ENCODE assay signal across 11 cellular contexts in the genomic region with DNA sequence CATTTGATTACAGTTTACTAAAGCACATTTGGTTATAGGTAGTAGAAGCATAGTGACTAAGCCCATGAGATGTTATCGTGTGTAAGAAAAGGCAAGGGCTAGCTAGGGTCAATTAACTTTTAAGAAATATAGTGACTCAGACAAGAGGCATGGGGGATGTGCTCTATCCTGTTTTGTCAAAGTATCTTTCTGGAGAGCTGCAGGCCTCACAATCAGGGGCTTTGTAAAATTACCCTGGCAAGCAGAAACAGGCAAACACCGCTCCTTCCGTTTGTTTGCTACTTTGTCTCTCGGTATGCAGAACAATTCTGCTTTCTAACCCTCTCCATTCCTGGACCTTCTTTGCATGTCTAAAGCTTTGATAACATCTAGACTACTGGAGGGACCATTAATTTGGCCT. TPM values are rescaled to one million over a fixed set of nuclear protein-coding genes. Genes with fewer than 3 reads are reported as not detected.
DNase-seq lines count a peak whose midpoint lies in the region; ATAC-seq, FAIRE-seq and TF ChIP-seq lines count a peak whose summit lies in the region.
"Had no signal": no experiment of that assay in that cellular context is flagged by ENCODE, and none has a peak within 500 bp of the region (broad histone marks: within the 10 kb centered on the region; RNA-seq: fewer than 3 reads in every experiment).

No MANE protein-coding gene starts in this region.

- no peak for TF ChIP-seq RAD21 in HepG2 (CRISPR knock-in tag; IDR thresholded peaks at IDR 0.05)

- H3K79me2 ChIP-seq in HepG2 (ENCODE audit: insufficient read depth, low read length): no peaks in the 10 kb centered on the region
- no peaks in the 10 kb centered on the region for H3K79me2 ChIP-seq in keratinocyte (ENCODE audit: control insufficient read depth, insufficient read depth, low read length)

- in situ Hi-C loops in HepG2 (cut with HindIII; ENCODE audit: extremely low pct_ligation_motif_present, low pct_unique_long_range_greater_than_20kb): no loop called here

- BruUV-seq in HepG2 (replicated peaks; lab: Mats Ljungman, UMichigan): no TSS peak

- H3K9me1 ChIP-seq in keratinocyte (ENCODE audit: control insufficient read depth, extremely low read depth, insufficient read depth, low read length): no peaks in the 10 kb centered on the region

- FAIRE-seq in HepG2 (lab: Jason Lieb, UNC) (peak; percentile 8), keratinocyte (lab: Jason Lieb, UNC) (peak; percentile 77), urothelium cell line (lab: Jason Lieb, UNC) (peak; percentile 23)
- FAIRE-seq: colon had no signal

- intact Hi-C loops in HepG2 (cut with micrococcal nuclease; ENCODE audit: unreplicated experiment) (no loop called here), right lobe of liver (cut with DNase I) (no loop called here), breast epithelium (cut with DNase I; ENCODE audit: low total_unique reads) (no loop called here)

- H3K27me3 ChIP-seq in HepG2 (ENCODE audit: control insufficient read depth in 1 of 2, insufficient read depth in 2 of 2, low read length in 2 of 2) (no peaks in the 10 kb centered on the region; a peak in 1 of 5 replicates), right lobe of liver (no peaks in the 10 kb centered on the region), breast epithelium (no peaks in the 10 kb centered on the region), keratinocyte (ENCODE audit: control insufficient read depth, extremely low read depth, insufficient read depth, low read length) (no peaks in the 10 kb centered on the region)

- no peaks in the 10 kb centered on the region for H3K36me3 ChIP-seq in HepG2 (replicated peaks in 1 of 2; ENCODE audit: control insufficient read depth in 1 of 2, insufficient read depth in 2 of 2, low read length in 2 of 2)
- H3K36me3 ChIP-seq in right lobe of liver: no peaks in the 10 kb centered on the region
- H3K36me3 ChIP-seq in breast epithelium: no peaks in the 10 kb centered on the region
- no peaks in the 10 kb centered on the region for H3K36me3 ChIP-seq in keratinocyte (ENCODE audit: control insufficient read depth in 2 of 2, extremely low read depth in 1 of 2, insufficient read depth in 2 of 2, low read length in 2 of 2)

- CTCF ChIA-PET in HepG2 (lab: Yijun Ruan, JAX; ENCODE audit: low intra/inter-chr PET ratio, low total read pairs): interaction anchor here (1.9 to 3.1 kb wide), 3 partner anchors 11 to 63 kb away, joined by 4 to 35 read pairs (median 32); no protein-coding TSS in a partner anchor

- H3K4me2 ChIP-seq in HepG2 (ENCODE audit: low read depth, low read length) (peak overlapping the region; percentile 93), keratinocyte (ENCODE audit: control insufficient read depth, extremely low read depth, insufficient read depth, low read depth, low read length) (peak overlapping the region; percentile 83)

- dilution Hi-C loops in keratinocyte (cut with MboI; ENCODE audit: extremely low pct_ligation_motif_present, low sequenced_read_pairs): no loop called here

- no peak for TF ChIP-seq EP300 in HepG2 (IDR thresholded peaks at IDR 0.05; ENCODE audit: low read depth in 2 of 2, low read length in 2 of 2)
- no peak for TF ChIP-seq EP300 in HepG2 (CRISPR knock-in tag; IDR thresholded peaks at IDR 0.05; ENCODE audit: borderline replicate concordance)

- DNase-seq in HepG2 (ENCODE audit: low spot score): peak; percentile 42
- no peak for DNase-seq in right lobe of liver
- peak in 1 of 2 donors; percentile 37 for DNase-seq in breast epithelium (ENCODE audit: low spot score in 2 of 2)
- DNase-seq in keratinocyte (ENCODE audit: low read depth, low spot score): peak; percentile 75
- DNase-seq in urothelium cell line (ENCODE audit: low spot score): peak; percentile 36
- no peak for DNase-seq in NCI-H1930 (lab: John Stamatoyannopoulos, UW)
- DNase-seq in activated CD4-positive, alpha-beta T cell treated with anti-CD3 and anti-CD28 coated beads, Interleukin-2, amount 50 U/mL, for 1 hour: no peak
- DNase-seq: DND-41 had no signal

- H3K9ac ChIP-seq in HepG2 (ENCODE audit: insufficient read depth, low read depth, low read length) (no peak overlapping the region), keratinocyte (ENCODE audit: control insufficient read depth, extremely low read depth, insufficient read depth, low read length) (peak overlapping the region; percentile 26)

- peaks cover 39% of the 10 kb centered on the region for H3K4me1 ChIP-seq in HepG2 (ENCODE audit: insufficient read depth, low read length)
- H3K4me1 ChIP-seq in right lobe of liver: peaks cover 0 to 18% (median 1%) of the 10 kb centered on the region in 4 donors
- no peaks in the 10 kb centered on the region for H3K4me1 ChIP-seq in breast epithelium
- H3K4me1 ChIP-seq in keratinocyte (ENCODE audit: control insufficient read depth, extremely low read depth, insufficient read depth, low read length): peaks cover 33% of the 10 kb centered on the region

- H3K9me3 ChIP-seq in HepG2 (ENCODE audit: low read length) (no peaks in the 10 kb centered on the region), right lobe of liver (no peaks in the 10 kb centered on the region), breast epithelium (no peaks in the 10 kb centered on the region), keratinocyte (ENCODE audit: control insufficient read depth, low read depth, low read length) (no peaks in the 10 kb centered on the region)

- no peak for ATAC-seq in HepG2
- ATAC-seq in right lobe of liver: no peak
- no peak for ATAC-seq in GM21619 (IDR thresholded peaks at IDR 0.05; ENCODE audit: unreplicated experiment)

- H4K20me1 ChIP-seq in HepG2 (ENCODE audit: insufficient read depth, low read length) (no peaks in the 10 kb centered on the region), keratinocyte (ENCODE audit: control insufficient read depth, extremely low read depth, insufficient read depth, low read length) (no peaks in the 10 kb centered on the region)

- WGBS in HepG2 (ENCODE audit: low lambda C conversion rate): 1% methylated on average over 4 of the region's 4 CpGs
- WGBS in right lobe of liver (ENCODE audit: insufficient coverage, low coverage, low lambda C conversion rate, missing lambda C conversion rate): no CpG with 5 or more reads among the region's 4 CpGs

- POLR2A ChIA-PET in HepG2 (lab: Yijun Ruan, JAX): interaction anchor here (0.8 to 2.8 kb wide), 3 partner anchors 23 to 38 kb away, joined by 3 to 17 read pairs (median 9); a partner anchor contains a TSS

- H2AFZ ChIP-seq in HepG2 (ENCODE audit: low read length) (no peak overlapping the region), keratinocyte (ENCODE audit: control insufficient read depth, low read length) (no peak overlapping the region)

- TF ChIP-seq POLR2A in HepG2 (IDR thresholded peaks at IDR 0.05; ENCODE audit: insufficient read depth in 1 of 2, low read depth in 2 of 2, low read length in 2 of 2) (no peak), right lobe of liver (IDR thresholded peaks at IDR 0.05) (no peak), breast epithelium (IDR thresholded peaks at IDR 0.05) (no peak)

- TF ChIP-seq CTCF in HepG2 (CRISPR knock-in tag; IDR thresholded peaks at IDR 0.05) (no peak), right lobe of liver (IDR thresholded peaks at IDR 0.05) (no peak), breast epithelium (IDR thresholded peaks at IDR 0.05) (no peak), keratinocyte (optimal IDR thresholded peaks at IDR 0.05 in 1 of 3, IDR thresholded peaks at IDR 0.05 in 1 of 3, conservative IDR thresholded peaks at IDR 0.05 in 1 of 3; ENCODE audit: extremely low read depth in 1 of 3, insufficient read depth in 2 of 3, low read length in 3 of 3) (no peak)

- H3K4me3 ChIP-seq in HepG2 (replicated peaks in 1 of 3; ENCODE audit: insufficient read depth in 1 of 3, low read depth in 2 of 3, low read length in 3 of 3) (peak overlapping the region in 1 of 3 experiments; percentile 29; a peak in 1 of 6 replicates), right lobe of liver (no peak overlapping the region), breast epithelium (no peak overlapping the region), keratinocyte (ENCODE audit: control insufficient read depth in 2 of 3, extremely low read depth in 1 of 3, insufficient read depth in 2 of 3, low read depth in 1 of 3, low read length in 3 of 3) (peak overlapping the region in 1 of 3 experiments; percentile 41)

- H3K27ac ChIP-seq in HepG2 (ENCODE audit: extremely low read length, insufficient read depth, low read length) (no peak overlapping the region), right lobe of liver (no peak overlapping the region), breast epithelium (peak overlapping the region; percentile 80 to 82), keratinocyte (ENCODE audit: control insufficient read depth, insufficient read depth, low read length) (peak overlapping the region; percentile 77)

RNA-seq across cellular contexts. Expression of a gene that starts 26.0 kb away (rescaled TPM):
- total RNA-seq in HepG2 (2016; rRNA removed; fragmentation: Illumina TruSeq; extraction: Trizol) (7.1 and 7.3 TPM in 2 replicates), right lobe of liver (1 to 10 TPM; 2.6 to 6.9 (median 3.4) TPM), breast epithelium (1 to 10 TPM; 4.2 to 9.5 (median 7.0) TPM)
- 0.62 and 0.71 TPM in 2 replicates for total RNA-seq in HepG2 (2016; cell fraction: cytosol; rRNA removed; fragmentation: Illumina TruSeq; extraction: Trizol; ENCODE audit: low read depth)
- total RNA-seq in HepG2 (2016; cell fraction: insoluble cytoplasmic fraction; rRNA removed; fragmentation: Illumina TruSeq; extraction: Trizol): 6.7 and 7.7 TPM in 2 replicates
- total RNA-seq in HepG2 (2016; cell fraction: membrane; rRNA removed; fragmentation: Illumina TruSeq; extraction: Trizol): 2.9 and 3.1 TPM in 2 replicates
- total RNA-seq in HepG2 (2016; cell fraction: nucleus; rRNA removed; fragmentation: Illumina TruSeq; extraction: Trizol): 6.0 and 6.7 TPM in 2 replicates
- polyA plus RNA-seq in HepG2 (2011; rRNA removed) (2.3 and 2.5 TPM in 2 replicates), keratinocyte (3.3 to 4.7 TPM (median 4.0 TPM) in 3 replicates)
- polyA plus RNA-seq in HepG2 (2011; cell fraction: cytosol; rRNA removed): 1.6 and 1.9 TPM in 2 replicates
- polyA plus RNA-seq in HepG2 (2011; cell fraction: nucleus; rRNA removed): 4.2 and 4.6 TPM in 2 replicates
- 3.8 and 4.2 TPM in 2 replicates for polyA plus RNA-seq in HepG2 (2012)
- 0.28 and 0.36 TPM in 2 replicates for polyA plus RNA-seq in HepG2 (2016; cell fraction: cytosol; fragmentation: Illumina TruSeq; extraction: Trizol; ENCODE audit: low read depth)
- polyA plus RNA-seq in HepG2 (2016; cell fraction: insoluble cytoplasmic fraction; fragmentation: Illumina TruSeq; extraction: Trizol; ENCODE audit: low read depth): 6.6 and 6.9 TPM in 2 replicates
- polyA plus RNA-seq in HepG2 (2016; cell fraction: membrane; fragmentation: Illumina TruSeq; extraction: Trizol; ENCODE audit: low read depth): 1.2 and 1.4 TPM in 2 replicates
- polyA plus RNA-seq in HepG2 (2016; cell fraction: nucleus; fragmentation: Illumina TruSeq; extraction: Trizol; ENCODE audit: insufficient read depth, low read depth): 8.0 and 9.2 TPM in 2 replicates
- polyA minus RNA-seq in HepG2 (2011; rRNA and poly(A)+ RNA removed; ENCODE audit: low replicate concordance): 2.2 and 6.9 TPM in 2 replicates
- polyA minus RNA-seq in HepG2 (2011; cell fraction: cytosol; rRNA and poly(A)+ RNA removed): 5.0 and 5.1 TPM in 2 replicates
- 13.9 and 14.8 TPM in 2 replicates for polyA minus RNA-seq in HepG2 (2011; cell fraction: nucleus; rRNA and poly(A)+ RNA removed)
- polyA plus RNA-seq in keratinocyte (2011; ENCODE audit: low read depth): 0.92 TPM
- 2.4 and 3.8 TPM in 2 replicates for polyA plus RNA-seq in keratinocyte (2011; cell fraction: cytosol; rRNA removed)
- polyA plus RNA-seq in keratinocyte (2011; cell fraction: nucleus; rRNA removed): 7.7 and 10.0 TPM in 2 replicates
- polyA plus RNA-seq in keratinocyte (2012; ENCODE audit: low replicate concordance): 2.2 and 4.6 TPM in 2 replicates
- polyA minus RNA-seq in keratinocyte: 2.0 to 6.8 TPM (median 4.9 TPM) in 3 replicates
- 6.9 TPM for polyA minus RNA-seq in keratinocyte (2011; cell fraction: cytosol; rRNA and poly(A)+ RNA removed)
- 10.4 and 13.7 TPM in 2 replicates for polyA minus RNA-seq in keratinocyte (2011; cell fraction: nucleus; rRNA and poly(A)+ RNA removed)
- polyA plus RNA-seq: naive thymus-derived CD8-positive, alpha-beta T cell had no signal

RNA-seq across cellular contexts. Expression of a gene that starts 37.6 kb away (rescaled TPM):
- total RNA-seq in HepG2 (2016; rRNA removed; fragmentation: Illumina TruSeq; extraction: Trizol) (133 and 163 TPM in 2 replicates), right lobe of liver (100 to 1,000 TPM in 1 of 6 experiments, 10 to 100 TPM in 5; 51.2 to 151 (median 74.0) TPM), breast epithelium (10 to 100 TPM in 2 of 3 donors, 1 to 10 TPM in 1; 6.1 to 54.7 (median 17.7) TPM)
- 21.0 and 24.9 TPM in 2 replicates for total RNA-seq in HepG2 (2016; cell fraction: cytosol; rRNA removed; fragmentation: Illumina TruSeq; extraction: Trizol; ENCODE audit: low read depth)
- 129 and 150 TPM in 2 replicates for total RNA-seq in HepG2 (2016; cell fraction: insoluble cytoplasmic fraction; rRNA removed; fragmentation: Illumina TruSeq; extraction: Trizol)
- total RNA-seq in HepG2 (2016; cell fraction: membrane; rRNA removed; fragmentation: Illumina TruSeq; extraction: Trizol): 39.4 and 42.4 TPM in 2 replicates
- total RNA-seq in HepG2 (2016; cell fraction: nucleus; rRNA removed; fragmentation: Illumina TruSeq; extraction: Trizol): 97.4 and 99.8 TPM in 2 replicates
- polyA plus RNA-seq in HepG2 (2011; rRNA removed) (95.8 and 115 TPM in 2 replicates), keratinocyte (20.8 to 40.3 TPM (median 29.1 TPM) in 3 replicates)
- polyA plus RNA-seq in HepG2 (2011; cell fraction: cytosol; rRNA removed): 75.7 and 106 TPM in 2 replicates
- 121 and 144 TPM in 2 replicates for polyA plus RNA-seq in HepG2 (2011; cell fraction: nucleus; rRNA removed)
- polyA plus RNA-seq in HepG2 (2012): 256 and 310 TPM in 2 replicates
- 30.4 and 30.8 TPM in 2 replicates for polyA plus RNA-seq in HepG2 (2016; cell fraction: cytosol; fragmentation: Illumina TruSeq; extraction: Trizol; ENCODE audit: low read depth)
- polyA plus RNA-seq in HepG2 (2016; cell fraction: insoluble cytoplasmic fraction; fragmentation: Illumina TruSeq; extraction: Trizol; ENCODE audit: low read depth): 194 and 210 TPM in 2 replicates
- 33.7 and 34.4 TPM in 2 replicates for polyA plus RNA-seq in HepG2 (2016; cell fraction: membrane; fragmentation: Illumina TruSeq; extraction: Trizol; ENCODE audit: low read depth)
- polyA plus RNA-seq in HepG2 (2016; cell fraction: nucleus; fragmentation: Illumina TruSeq; extraction: Trizol; ENCODE audit: insufficient read depth, low read depth): 169 and 170 TPM in 2 replicates
- polyA minus RNA-seq in HepG2 (2011; rRNA and poly(A)+ RNA removed; ENCODE audit: low replicate concordance): 247 and 513 TPM in 2 replicates
- 80.2 and 88.3 TPM in 2 replicates for polyA minus RNA-seq in HepG2 (2011; cell fraction: cytosol; rRNA and poly(A)+ RNA removed)
- 109 and 121 TPM in 2 replicates for polyA minus RNA-seq in HepG2 (2011; cell fraction: nucleus; rRNA and poly(A)+ RNA removed)
- polyA plus RNA-seq in keratinocyte (2011; ENCODE audit: low read depth): 91.3 TPM
- 12.3 and 21.0 TPM in 2 replicates for polyA plus RNA-seq in keratinocyte (2011; cell fraction: cytosol; rRNA removed)
- 15.2 and 17.6 TPM in 2 replicates for polyA plus RNA-seq in keratinocyte (2011; cell fraction: nucleus; rRNA removed)
- polyA plus RNA-seq in keratinocyte (2012; ENCODE audit: low replicate concordance): 69.9 and 79.4 TPM in 2 replicates
- 31.6 to 64.3 TPM (median 62.2 TPM) in 3 replicates for polyA minus RNA-seq in keratinocyte
- 30.5 TPM for polyA minus RNA-seq in keratinocyte (2011; cell fraction: cytosol; rRNA and poly(A)+ RNA removed)
- 9.3 and 9.9 TPM in 2 replicates for polyA minus RNA-seq in keratinocyte (2011; cell fraction: nucleus; rRNA and poly(A)+ RNA removed)

Comparison
In these comparisons a context has a peak if more than half of its experiments do, and no peak if none do; other contexts are left out.
1. DNase-seq: peak in HepG2 (single experiment), keratinocyte (single experiment) and urothelium cell line (single experiment); none in right lobe of liver (0 of 3), NCI-H1930 (0 of 2) and activated CD4-positive, alpha-beta T cell treated with anti-CD3 and anti-CD28 coated beads, Interleukin-2, amount 50 U/mL, for 1 hour (single experiment).
2. H3K27ac ChIP-seq: peak in breast epithelium (2 of 2) and keratinocyte (single experiment); none in HepG2 (single experiment) and right lobe of liver (0 of 3).